ENCODE assay signal across 1 cellular context in the genomic region with DNA sequence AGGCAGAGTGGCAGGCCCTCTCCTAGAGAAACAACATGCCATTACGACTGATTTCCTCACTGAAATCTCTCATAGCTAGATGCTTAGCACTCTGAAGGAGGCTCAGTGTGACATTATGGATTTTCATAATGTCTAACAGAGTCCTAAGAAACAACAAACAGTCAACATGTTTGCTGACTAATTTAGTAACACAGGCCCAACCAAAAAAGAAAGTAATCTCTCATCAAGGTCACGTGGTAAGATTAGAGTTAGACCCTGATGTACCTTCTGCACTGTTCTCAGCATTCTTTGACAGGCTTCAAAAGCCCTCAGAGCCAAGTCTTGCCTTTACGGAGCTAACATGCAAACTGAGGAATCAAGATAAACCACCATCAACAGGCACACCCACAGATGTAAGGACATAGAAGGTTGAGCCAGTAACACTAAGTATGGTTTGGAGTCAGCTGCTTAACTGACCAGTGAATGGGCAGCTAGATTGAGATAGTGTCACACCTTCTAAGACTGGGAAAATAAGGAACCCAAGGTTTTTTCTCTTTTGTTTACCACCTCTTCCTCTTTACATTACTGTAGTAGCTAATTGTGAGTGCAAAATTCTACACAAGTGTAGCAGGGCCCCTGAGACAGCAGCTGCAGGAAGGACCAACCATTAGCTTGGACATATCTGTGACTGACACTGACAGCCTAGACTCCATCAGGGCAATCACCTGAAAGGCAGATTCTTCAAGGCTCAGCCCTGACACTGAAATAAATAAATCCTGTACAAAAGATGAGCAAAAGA.
TF ChIP-seq lines count a peak whose summit lies in the region.

No MANE protein-coding gene starts in this region.

TF ChIP-seq in WTC11, 78 proteins besides CTCF, POLR2A, EP300 and RAD21 (continued from another document):
- TF ChIP-seq, protein P1, sequence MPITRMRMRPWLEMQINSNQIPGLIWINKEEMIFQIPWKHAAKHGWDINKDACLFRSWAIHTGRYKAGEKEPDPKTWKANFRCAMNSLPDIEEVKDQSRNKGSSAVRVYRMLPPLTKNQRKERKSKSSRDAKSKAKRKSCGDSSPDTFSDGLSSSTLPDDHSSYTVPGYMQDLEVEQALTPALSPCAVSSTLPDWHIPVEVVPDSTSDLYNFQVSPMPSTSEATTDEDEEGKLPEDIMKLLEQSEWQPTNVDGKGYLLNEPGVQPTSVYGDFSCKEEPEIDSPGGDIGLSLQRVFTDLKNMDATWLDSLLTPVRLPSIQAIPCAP (CRISPR knock-in tag; IDR thresholded peaks at IDR 0.05), result no peak
- TF ChIP-seq KAT7 (CRISPR knock-in tag; IDR thresholded peaks at IDR 0.05; ENCODE audit: borderline replicate concordance), result no peak
- TF ChIP-seq, protein P2, sequence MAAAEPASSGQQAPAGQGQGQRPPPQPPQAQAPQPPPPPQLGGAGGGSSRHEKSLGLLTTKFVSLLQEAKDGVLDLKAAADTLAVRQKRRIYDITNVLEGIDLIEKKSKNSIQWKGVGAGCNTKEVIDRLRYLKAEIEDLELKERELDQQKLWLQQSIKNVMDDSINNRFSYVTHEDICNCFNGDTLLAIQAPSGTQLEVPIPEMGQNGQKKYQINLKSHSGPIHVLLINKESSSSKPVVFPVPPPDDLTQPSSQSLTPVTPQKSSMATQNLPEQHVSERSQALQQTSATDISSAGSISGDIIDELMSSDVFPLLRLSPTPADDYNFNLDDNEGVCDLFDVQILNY (CRISPR knock-in tag; IDR thresholded peaks at IDR 0.05), result no peak
- TF ChIP-seq RELA (CRISPR knock-in tag; IDR thresholded peaks at IDR 0.05; ENCODE audit: borderline replicate concordance), result no peak
- TF ChIP-seq GRHL2 (CRISPR knock-in tag; IDR thresholded peaks at IDR 0.05; ENCODE audit: insufficient replicate concordance, severe bottlenecking), result no peak
